In genomic region chr2:38427053-38427452, GRCh38 we compare ENCODE assay signal across 32 cellular contexts.
"Had no signal": no experiment of that assay in that cellular context is flagged by ENCODE, and none has a peak within 500 bp of the region (broad histone marks: within the 10 kb centered on the region; RNA-seq: fewer than 3 reads in every experiment).

No MANE protein-coding gene starts in this region.

- H2AFZ ChIP-seq: parathyroid adenoma had no signal

- ATAC-seq: effector memory CD8-positive, alpha-beta T cell; heart right ventricle; left cardiac atrium; left lung; mucosa of descending colon; natural killer cell treated with Interleukin-12 subunit alpha and Interleukin-12 subunit beta and Interleukin-15 and Interleukin-18, amount 100 ng/mL, for 72 hours; sciatic nerve; stimulated activated naive CD8-positive, alpha-beta T cell treated with anti-CD3 and anti-CD28 coated beads, Interleukin-15, amount 100 ng/mL, for 72 hours had no signal

- H3K27me3 Mint-ChIP-seq: progenitor cell of endocrine pancreas; stimulated activated naive CD8-positive, alpha-beta T cell treated with anti-CD3 and anti-CD28 coated beads, Interleukin-15, amount 100 ng/mL, for 72 hours had no signal

- H3K27me3 ChIP-seq: esophagus squamous epithelium, heart right ventricle, left lung, neutrophil, suprapubic skin, vagina had no signal

- H3K4me1 ChIP-seq: left lung had no signal

- H3K9me3 ChIP-seq: esophagus squamous epithelium, heart right ventricle, left lung, mucosa of descending colon, neutrophil, suprapubic skin, vagina had no signal

- H3K27ac Mint-ChIP-seq: effector memory CD8-positive, alpha-beta T cell; mesothelial cell of epicardium; natural killer cell treated with Interleukin-12 subunit alpha and Interleukin-12 subunit beta and Interleukin-15 and Interleukin-18, amount 100 ng/mL, for 72 hours; progenitor cell of endocrine pancreas; stimulated activated naive CD8-positive, alpha-beta T cell treated with anti-CD3 and anti-CD28 coated beads, Interleukin-15, amount 100 ng/mL, for 72 hours had no signal

- H3K27ac ChIP-seq: esophagus squamous epithelium, heart right ventricle, left lung, neutrophil, parathyroid adenoma, suprapubic skin, vagina had no signal

- H3K36me3 ChIP-seq: esophagus squamous epithelium, heart right ventricle, left lung, neutrophil, suprapubic skin, vagina had no signal

- H3K79me2 ChIP-seq: parathyroid adenoma had no signal

- FAIRE-seq: endometrium, islet of Langerhans had no signal

- H3K9ac ChIP-seq: parathyroid adenoma had no signal

- H3K9me3 Mint-ChIP-seq: effector memory CD8-positive, alpha-beta T cell; natural killer cell treated with Interleukin-12 subunit alpha and Interleukin-12 subunit beta and Interleukin-15 and Interleukin-18, amount 100 ng/mL, for 72 hours had no signal

- H3K4me3 Mint-ChIP-seq: effector memory CD8-positive, alpha-beta T cell; mesothelial cell of epicardium; naive B cell; natural killer cell treated with Interleukin-12 subunit alpha and Interleukin-12 subunit beta and Interleukin-15 and Interleukin-18, amount 100 ng/mL, for 72 hours; neural crest cell; stimulated activated naive CD8-positive, alpha-beta T cell treated with anti-CD3 and anti-CD28 coated beads, Interleukin-15, amount 100 ng/mL, for 72 hours had no signal

- DNase-seq: dermis blood vessel endothelial cell; effector memory CD8-positive, alpha-beta T cell; erythroblast; esophagus squamous epithelium; foreskin melanocyte; glutamatergic neuron; heart right ventricle; hippocampal formation; left cardiac atrium; left lung; mesenchymal stem cell; mucosa of descending colon; naive B cell; stimulated activated CD4-positive, alpha-beta T cell treated with anti-CD3 and anti-CD28 coated beads, Interleukin-12 subunit alpha, Interleukin-12 subunit beta, amount 100 ng/mL, for 4 hours; stimulated activated CD4-positive, alpha-beta T cell treated with anti-CD3 and anti-CD28 coated beads, Interleukin-1b, Interleukin-23, amount 100 ng/mL, for 48 hours; stimulated activated CD4-positive, alpha-beta T cell treated with anti-CD3 and anti-CD28 coated beads, Interleukin-4, amount 100 ng/mL, for 1 hour; stimulated activated CD8-positive, alpha-beta memory T cell treated with anti-CD3 and anti-CD28 coated beads, Interleukin-4, amount 100 ng/mL, for 48 hours; stimulated activated naive CD4-positive, alpha-beta T cell; stimulated activated naive CD8-positive, alpha-beta T cell treated with anti-CD3 and anti-CD28 coated beads, Interleukin-15, amount 100 ng/mL, for 72 hours; trophoblast cell had no signal

- H3K4me1 Mint-ChIP-seq: naive B cell had no signal

- H3K36me3 Mint-ChIP-seq: mesothelial cell of epicardium; natural killer cell treated with Interleukin-12 subunit alpha and Interleukin-12 subunit beta and Interleukin-15 and Interleukin-18, amount 100 ng/mL, for 72 hours had no signal

- H3K4me2 ChIP-seq: smooth muscle cell had no signal

- H3K4me3 ChIP-seq: esophagus squamous epithelium, heart right ventricle, left lung, mucosa of descending colon, smooth muscle cell, suprapubic skin, vagina had no signal
